36 cellular contexts compared by ENCODE assay signal in the genomic region with DNA sequence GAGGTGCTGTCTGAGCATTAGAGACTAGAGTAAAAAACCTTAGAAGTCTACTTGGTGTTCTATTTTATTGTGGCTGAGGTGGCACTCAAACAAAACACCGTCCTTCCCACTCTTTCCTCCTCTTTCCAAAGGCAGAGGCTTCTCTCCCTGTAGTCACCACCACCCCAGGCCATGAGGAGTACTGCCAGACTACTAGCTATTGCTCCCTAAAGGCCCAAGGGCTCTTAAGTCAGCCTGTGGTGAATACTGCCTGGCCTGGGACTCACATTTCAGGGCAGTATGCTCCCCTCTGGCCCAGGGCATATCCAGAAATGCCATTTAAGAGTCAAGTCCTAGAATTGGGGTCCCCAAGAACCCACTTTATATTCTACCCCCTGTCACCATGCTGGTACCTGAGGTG.
"Had no signal": no experiment of that assay in that cellular context is flagged by ENCODE, and none has a peak within 500 bp of the region (broad histone marks: within the 10 kb centered on the region; RNA-seq: fewer than 3 reads in every experiment).

No MANE protein-coding gene starts in this region.

- ATAC-seq: activated CD4-positive, alpha-beta T cell treated with anti-CD3 and anti-CD28 coated beads for 36 hours; activated CD4-positive, CD25-positive, alpha-beta regulatory T cell treated with anti-CD3 and anti-CD28 coated beads, Interleukin-2, amount 50 U/mL, for 24 hours; activated CD8-positive, alpha-beta memory T cell treated with anti-CD3 and anti-CD28 coated beads, Interleukin-2, amount 10 ng/mL, durations not matched to agents 7 days and 5 days; activated CD8-positive, alpha-beta T cell treated with anti-CD3 and anti-CD28 coated beads, Interleukin-2, amount 10 ng/mL, durations not matched to agents 7 days and 5 days; activated naive CD8-positive, alpha-beta T cell treated with anti-CD3 and anti-CD28 coated beads, Interleukin-2, amount 50 U/mL, for 24 hours had no signal

- H3K27me3 ChIP-seq: ascending aorta, cardiac muscle cell had no signal

- H3K36me3 ChIP-seq: ascending aorta, cardiac muscle cell had no signal

- DNase-seq: activated CD4-positive, alpha-beta memory T cell treated with anti-CD3 and anti-CD28 coated beads, Interleukin-2, amount 10 ng/mL, durations not matched to agents 7 days and 5 days; activated CD4-positive, alpha-beta T cell treated with anti-CD3 and anti-CD28 coated beads for 1 hour; activated CD4-positive, alpha-beta T cell treated with anti-CD3 and anti-CD28 coated beads for 36 hours; activated CD4-positive, alpha-beta T cell treated with anti-CD3 and anti-CD28 coated beads for 48 hours; activated CD4-positive, alpha-beta T cell treated with anti-CD3 and anti-CD28 coated beads, Interleukin-2, amount 10 ng/mL, durations not matched to agents 7 days and 5 days; activated CD4-positive, alpha-beta T cell treated with anti-CD3 and anti-CD28 coated beads, Interleukin-2, amount 50 U/mL, for 48 hours; activated CD4-positive, CD25-positive, alpha-beta regulatory T cell; activated CD8-positive, alpha-beta memory T cell treated with anti-CD3 and anti-CD28 coated beads for 24 hours; activated CD8-positive, alpha-beta memory T cell treated with anti-CD3 and anti-CD28 coated beads, Interleukin-2, amount 10 ng/mL, durations not matched to agents 7 days and 5 days; activated CD8-positive, alpha-beta memory T cell treated with anti-CD3 and anti-CD28 coated beads, Interleukin-2, amount 50 U/mL, for 48 hours; activated CD8-positive, alpha-beta T cell treated with anti-CD3 and anti-CD28 coated beads, Interleukin-2, amount 10 ng/mL, durations not matched to agents 7 days and 5 days; activated effector memory CD4-positive, alpha-beta T cell treated with Interleukin-2 at 50 U/mL for 16 hours; activated gamma-delta T cell; activated naive CD4-positive, alpha-beta T cell treated with anti-CD3 and anti-CD28 coated beads for 36 hours; activated naive CD4-positive, alpha-beta T cell treated with anti-CD3 and anti-CD28 coated beads, Interleukin-2, amount 50 U/mL, for 16 hours; activated naive CD8-positive, alpha-beta T cell treated with anti-CD3 and anti-CD28 coated beads, Interleukin-2, amount 10 ng/mL, durations not matched to agents 7 days and 5 days; activated naive CD8-positive, alpha-beta T cell treated with anti-CD3 and anti-CD28 coated beads, Interleukin-2, amount 50 U/mL, for 24 hours; activated T-cell treated with anti-CD3 and anti-CD28 coated beads, Interleukin-2, amount 50 U/mL, for 24 hours; activated T-cell treated with anti-CD3 and anti-CD28 coated beads, Interleukin-2, amount 50 U/mL, for 48 hours; amygdala; anterior cingulate cortex; caudate nucleus; cerebellar nuclear complex; T-helper 1 cell; T-helper 2 cell; T-helper 9 cell had no signal

- H3K4me1 Mint-ChIP-seq: activated CD4-positive, alpha-beta memory T cell treated with anti-CD3 and anti-CD28 coated beads, Interleukin-2, amount 10 ng/mL, durations not matched to agents 7 days and 5 days; activated CD4-positive, alpha-beta T cell treated with anti-CD3 and anti-CD28 coated beads for 36 hours; activated CD4-positive, alpha-beta T cell treated with anti-CD3 and anti-CD28 coated beads, Interleukin-2, amount 10 ng/mL, durations not matched to agents 7 days and 5 days; activated CD8-positive, alpha-beta memory T cell treated with anti-CD3 and anti-CD28 coated beads, Interleukin-2, amount 10 ng/mL, durations not matched to agents 7 days and 5 days; activated naive CD8-positive, alpha-beta T cell treated with anti-CD3 and anti-CD28 coated beads, Interleukin-2, amount 10 ng/mL, durations not matched to agents 7 days and 5 days; activated naive CD8-positive, alpha-beta T cell treated with anti-CD3 and anti-CD28 coated beads, Interleukin-2, amount 50 U/mL, for 24 hours; brain; central memory CD8-positive, alpha-beta T cell had no signal

- H3K4me3 ChIP-seq: ascending aorta, cardiac muscle cell had no signal

- H3K27ac ChIP-seq: ascending aorta, cardiac muscle cell, VCaP had no signal

- H3K36me3 Mint-ChIP-seq: activated CD8-positive, alpha-beta memory T cell treated with anti-CD3 and anti-CD28 coated beads, Interleukin-2, amount 10 ng/mL, durations not matched to agents 7 days and 5 days; activated naive CD8-positive, alpha-beta T cell; activated naive CD8-positive, alpha-beta T cell treated with anti-CD3 and anti-CD28 coated beads, Interleukin-2, amount 10 ng/mL, durations not matched to agents 7 days and 5 days; brain had no signal

- H3K4me3 Mint-ChIP-seq: activated CD4-positive, alpha-beta memory T cell treated with anti-CD3 and anti-CD28 coated beads, Interleukin-2, amount 10 ng/mL, durations not matched to agents 7 days and 5 days; activated CD4-positive, alpha-beta T cell treated with anti-CD3 and anti-CD28 coated beads for 36 hours; activated CD4-positive, alpha-beta T cell treated with anti-CD3 and anti-CD28 coated beads, Interleukin-2, amount 10 ng/mL, durations not matched to agents 7 days and 5 days; activated CD8-positive, alpha-beta memory T cell treated with anti-CD3 and anti-CD28 coated beads, Interleukin-2, amount 10 ng/mL, durations not matched to agents 7 days and 5 days; activated CD8-positive, alpha-beta T cell treated with anti-CD3 and anti-CD28 coated beads, Interleukin-2, amount 10 ng/mL, durations not matched to agents 7 days and 5 days; activated naive CD4-positive, alpha-beta T cell treated with anti-CD3 and anti-CD28 coated beads for 36 hours; activated naive CD8-positive, alpha-beta T cell; activated naive CD8-positive, alpha-beta T cell treated with anti-CD3 and anti-CD28 coated beads, Interleukin-2, amount 10 ng/mL, durations not matched to agents 7 days and 5 days; activated naive CD8-positive, alpha-beta T cell treated with anti-CD3 and anti-CD28 coated beads, Interleukin-2, amount 50 U/mL, for 24 hours; activated T-cell treated with anti-CD3 and anti-CD28 coated beads, Interleukin-2, amount 50 U/mL, for 24 hours; brain; central memory CD8-positive, alpha-beta T cell; T-helper 1 cell treated with Interleukin-12 subunit alpha and Interleukin-12 subunit beta and Interleukin-4 antibody, amounts not matched to agents 30 μg/mL and 1 μg/mL, for 36 hours; T-helper 2 cell treated with Interferon-gamma antibody and Interleukin-4, amounts not matched to agents 5 μg/mL and 100 μg/mL, for 36 hours had no signal

- H3K27ac Mint-ChIP-seq: activated CD4-positive, alpha-beta memory T cell treated with anti-CD3 and anti-CD28 coated beads, Interleukin-2, amount 10 ng/mL, durations not matched to agents 7 days and 5 days; activated CD4-positive, alpha-beta T cell treated with anti-CD3 and anti-CD28 coated beads for 36 hours; activated CD4-positive, alpha-beta T cell treated with anti-CD3 and anti-CD28 coated beads, Interleukin-2, amount 10 ng/mL, durations not matched to agents 7 days and 5 days; activated CD8-positive, alpha-beta memory T cell treated with anti-CD3 and anti-CD28 coated beads, Interleukin-2, amount 10 ng/mL, durations not matched to agents 7 days and 5 days; activated CD8-positive, alpha-beta T cell treated with anti-CD3 and anti-CD28 coated beads, Interleukin-2, amount 10 ng/mL, durations not matched to agents 7 days and 5 days; activated naive CD4-positive, alpha-beta T cell treated with anti-CD3 and anti-CD28 coated beads for 36 hours; activated naive CD8-positive, alpha-beta T cell; activated naive CD8-positive, alpha-beta T cell treated with anti-CD3 and anti-CD28 coated beads, Interleukin-2, amount 10 ng/mL, durations not matched to agents 7 days and 5 days; activated naive CD8-positive, alpha-beta T cell treated with anti-CD3 and anti-CD28 coated beads, Interleukin-2, amount 50 U/mL, for 24 hours; activated T-cell treated with anti-CD3 and anti-CD28 coated beads, Interleukin-2, amount 50 U/mL, for 24 hours; activated T-helper 2 cell treated with anti-CD3 and anti-CD28 coated beads, Interferon-gamma antibody, Interleukin-2, Interleukin-4, amounts not matched to agents 10 μg/mL and 5 μg/mL and 100 μg/mL, durations not matched to agents 14 hours and 24 hours and 36 hours; brain; T-helper 1 cell treated with Interleukin-12 subunit alpha and Interleukin-12 subunit beta and Interleukin-4 antibody, amounts not matched to agents 30 μg/mL and 1 μg/mL, for 36 hours; T-helper 2 cell treated with Interferon-gamma antibody and Interleukin-4, amounts not matched to agents 5 μg/mL and 100 μg/mL, for 36 hours had no signal

- H3K4me1 ChIP-seq: ascending aorta had no signal

- H3K27me3 Mint-ChIP-seq: activated CD4-positive, alpha-beta memory T cell treated with anti-CD3 and anti-CD28 coated beads, Interleukin-2, amount 10 ng/mL, durations not matched to agents 7 days and 5 days; activated CD4-positive, alpha-beta T cell treated with anti-CD3 and anti-CD28 coated beads for 36 hours; activated CD4-positive, alpha-beta T cell treated with anti-CD3 and anti-CD28 coated beads, Interleukin-2, amount 10 ng/mL, durations not matched to agents 7 days and 5 days; activated CD8-positive, alpha-beta memory T cell treated with anti-CD3 and anti-CD28 coated beads, Interleukin-2, amount 10 ng/mL, durations not matched to agents 7 days and 5 days; activated naive CD8-positive, alpha-beta T cell; activated naive CD8-positive, alpha-beta T cell treated with anti-CD3 and anti-CD28 coated beads, Interleukin-2, amount 10 ng/mL, durations not matched to agents 7 days and 5 days; activated naive CD8-positive, alpha-beta T cell treated with anti-CD3 and anti-CD28 coated beads, Interleukin-2, amount 50 U/mL, for 24 hours; activated T-cell treated with anti-CD3 and anti-CD28 coated beads, Interleukin-2, amount 50 U/mL, for 24 hours; brain; central memory CD8-positive, alpha-beta T cell had no signal
